In the genomic region with DNA sequence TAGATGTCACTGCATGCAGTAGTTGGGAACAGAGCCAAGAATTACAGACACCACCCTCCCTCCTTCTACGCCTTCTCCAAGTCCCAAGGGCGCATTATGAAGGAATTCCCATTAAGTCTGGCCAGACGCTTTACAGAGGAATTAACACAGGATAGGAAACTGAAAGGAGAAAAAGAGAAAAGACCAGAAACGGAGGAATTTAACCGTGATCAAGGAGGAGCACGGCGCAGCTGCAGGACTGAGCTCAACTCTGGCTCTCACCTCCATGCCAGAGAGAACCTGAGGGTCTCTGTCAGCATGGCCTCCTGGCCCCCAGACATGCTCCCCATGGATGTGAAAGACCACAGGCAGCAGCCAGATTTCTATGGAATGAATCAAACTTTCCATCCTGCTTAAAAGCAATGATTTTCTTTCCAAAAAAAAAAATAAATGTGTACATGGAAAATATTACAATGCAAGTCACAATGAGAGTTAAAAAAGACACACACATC, we compare ENCODE assay signal across 8 cellular contexts. TPM values are rescaled to one million over a fixed set of nuclear protein-coding genes. Genes with fewer than 3 reads are reported as not detected.
DNase-seq lines count a peak whose midpoint lies in the region; ATAC-seq, FAIRE-seq and TF ChIP-seq lines count a peak whose summit lies in the region.

No MANE protein-coding gene starts in this region.

- H2AFZ ChIP-seq in mammary epithelial cell (ENCODE audit: low read depth, low read length) (no peak overlapping the region), astrocyte (ENCODE audit: low read depth, low read length) (peak overlapping the region; percentile 6)

- H3K36me3 ChIP-seq in mammary epithelial cell (ENCODE audit: insufficient read depth, low read length) = no peaks in the 10 kb centered on the region
- no peaks in the 10 kb centered on the region for H3K36me3 ChIP-seq in astrocyte (ENCODE audit: insufficient read depth, low read length)
- H3K36me3 ChIP-seq in left lung = no peaks in the 10 kb centered on the region
- no peaks in the 10 kb centered on the region for H3K36me3 ChIP-seq in thyroid gland

- no TSS peak for BruUV-seq in mammary epithelial cell (replicated peaks; lab: Mats Ljungman, UMichigan)

- TF ChIP-seq CTCF in mammary epithelial cell (conservative IDR thresholded peaks at IDR 0.05 in 1 of 2, IDR thresholded peaks at IDR 0.05 in 1 of 2; ENCODE audit: extremely low read depth in 1 of 2, insufficient read depth in 1 of 2, low read depth in 1 of 2, low read length in 2 of 2) (no peak), astrocyte (IDR thresholded peaks at IDR 0.05; ENCODE audit: insufficient read depth, low read depth, low read length) (no peak), left lung (IDR thresholded peaks at IDR 0.05) (no peak), thyroid gland (IDR thresholded peaks at IDR 0.05) (no peak)

- no peak for TF ChIP-seq POLR2A in thyroid gland (IDR thresholded peaks at IDR 0.05)

- WGBS in mammary epithelial cell (ENCODE audit: low coverage, missing lambda C conversion rate) = 8% methylated on average over 7 of the region's 7 CpGs
- WGBS in thyroid gland, 2 donors = 60 to 65% methylated on average over 7 of the region's 7 CpGs

- H3K79me2 ChIP-seq in mammary epithelial cell (ENCODE audit: insufficient read depth, low read length) (no peaks in the 10 kb centered on the region), astrocyte (ENCODE audit: insufficient read depth, low read length) (peaks cover 82% of the 10 kb centered on the region)

- H3K27ac Mint-ChIP-seq in astrocyte (ENCODE audit: unreplicated experiment) = peak overlapping the region; percentile 96

- peaks cover 3% of the 10 kb centered on the region for H3K36me3 Mint-ChIP-seq in astrocyte (ENCODE audit: low read depth, unreplicated experiment)

- ATAC-seq in left lung (peak; percentile 35), HG03469 (IDR thresholded peaks at IDR 0.05; ENCODE audit: unreplicated experiment) (no peak), HG02763 (IDR thresholded peaks at IDR 0.05; ENCODE audit: unreplicated experiment) (no peak)

- H4K20me1 ChIP-seq in mammary epithelial cell (ENCODE audit: insufficient read depth, low read length) = no peaks in the 10 kb centered on the region
- no peaks in the 10 kb centered on the region for H4K20me1 ChIP-seq in astrocyte (ENCODE audit: insufficient read depth, low read length)

- FAIRE-seq in astrocyte (lab: Jason Lieb, UNC) = peak; percentile 88

- no peaks in the 10 kb centered on the region for H3K4me1 ChIP-seq in mammary epithelial cell (ENCODE audit: insufficient read depth, low read length)
- H3K4me1 ChIP-seq in astrocyte (ENCODE audit: insufficient read depth, low read length) = peaks cover 26% of the 10 kb centered on the region
- H3K4me1 ChIP-seq in left lung = peaks cover 25 to 50% of the 10 kb centered on the region in 2 donors
- peaks cover 0 to 12% of the 10 kb centered on the region in 2 donors for H3K4me1 ChIP-seq in thyroid gland

- H3K9ac ChIP-seq in mammary epithelial cell (ENCODE audit: insufficient read depth, low read length) = no peak overlapping the region
- peak overlapping the region; percentile 90 for H3K9ac ChIP-seq in astrocyte (ENCODE audit: low read length)

- H3K27ac ChIP-seq in mammary epithelial cell (ENCODE audit: insufficient read depth, low read depth, low read length) (no peak overlapping the region), astrocyte (ENCODE audit: low read depth, low read length) (peak overlapping the region; percentile 98), left lung (peak overlapping the region; percentile 82 to 92), thyroid gland (peak overlapping the region in 2 of 3 donors; percentile 74 to 78)

- H3K9me3 Mint-ChIP-seq in astrocyte (ENCODE audit: unreplicated experiment) = no peaks in the 10 kb centered on the region

- peak overlapping the region; percentile 82 for H3K4me3 Mint-ChIP-seq in astrocyte (ENCODE audit: unreplicated experiment)

- DNase-seq in T47D (ENCODE audit: low read depth in 1 of 2, low spot score in 1 of 2) (peak; percentile 40 to 81), mammary epithelial cell (no peak), astrocyte (ENCODE audit: low read depth) (peak; percentile 88), left lung (no peak), thyroid gland (no peak), NCI-H2081 (lab: John Stamatoyannopoulos, UW) (no peak)

- intact Hi-C loops in mammary epithelial cell (cut with micrococcal nuclease) = no loop called here
- intact Hi-C loops in left lung (cut with DNase I) = no loop called here
- intact Hi-C loops in thyroid gland (cut with DNase I) = no loop called here

- dilution Hi-C loops in mammary epithelial cell (cut with HindIII; ENCODE audit: low sequenced_read_pairs) = no loop called here

- no peaks in the 10 kb centered on the region for H3K27me3 Mint-ChIP-seq in astrocyte (ENCODE audit: low read depth, unreplicated experiment)

- H3K4me2 ChIP-seq in mammary epithelial cell (ENCODE audit: insufficient read depth, low read depth, low read length) = no peak overlapping the region
- peak overlapping the region; percentile 88 for H3K4me2 ChIP-seq in astrocyte (ENCODE audit: low read length)

- H3K9me3 ChIP-seq in mammary epithelial cell (replicated peaks; ENCODE audit: insufficient read depth, low read length) (peaks cover 26% of the 10 kb centered on the region), astrocyte (ENCODE audit: insufficient read depth, low read depth, low read length) (no peaks in the 10 kb centered on the region), left lung (no peaks in the 10 kb centered on the region), thyroid gland (no peaks in the 10 kb centered on the region)

- no peak overlapping the region for H3K4me3 ChIP-seq in mammary epithelial cell (replicated peaks in 1 of 3; ENCODE audit: insufficient read depth in 1 of 3, low read depth in 2 of 3, low read length in 3 of 3)
- H3K4me3 ChIP-seq in astrocyte (ENCODE audit: insufficient read depth, low read depth, low read length) = peak overlapping the region; percentile 56
- H3K4me3 ChIP-seq in left lung = no peak overlapping the region
- no peak overlapping the region for H3K4me3 ChIP-seq in thyroid gland (replicated peaks in 1 of 3)

- peaks cover 53% of the 10 kb centered on the region for H3K4me1 Mint-ChIP-seq in astrocyte (ENCODE audit: low read depth, unreplicated experiment)

- no peaks in the 10 kb centered on the region for H3K27me3 ChIP-seq in mammary epithelial cell (ENCODE audit: insufficient read depth, low read length)
- no peaks in the 10 kb centered on the region for H3K27me3 ChIP-seq in astrocyte (ENCODE audit: insufficient read depth, low read length)
- H3K27me3 ChIP-seq in left lung = peaks cover 0 to 8% of the 10 kb centered on the region in 2 donors
- no peaks in the 10 kb centered on the region for H3K27me3 ChIP-seq in thyroid gland

- CTCF ChIA-PET in mammary epithelial cell (lab: Charles Lee; ENCODE audit: low non-redundant PET) = no interaction called here

- in situ Hi-C loops in T47D (cut with HindIII; ENCODE audit: low pct_unique_long_range_greater_than_20kb, low sequenced_read_pairs) = no loop called here
- in situ Hi-C loops in mammary epithelial cell (cut with MboI; ENCODE audit: low sequenced_read_pairs in 2 of 2) = no loop called here

RNA-seq across cellular contexts. Expression of gene ATP10A, which starts 13.7 kb away (rescaled TPM):
- total RNA-seq in mammary epithelial cell (1 to 10 TPM in 1 of 2 donors, not detected in 1; 6.5 TPM), astrocyte (21.1 and 36.6 TPM in 2 replicates), left lung (10 to 100 TPM; 25.4 to 46.1 TPM), thyroid gland (1 to 10 TPM; 2.7 to 7.0 (median 3.4) TPM)
- polyA plus RNA-seq in mammary epithelial cell = not detected
- polyA minus RNA-seq in mammary epithelial cell = not detected

Comparison
In these comparisons a context has a peak if more than half of its experiments do, and no peak if none do; other contexts are left out.
1. DNase-seq: peak in T47D (2 of 2) and astrocyte (single experiment); none in mammary epithelial cell (single experiment), left lung (0 of 2), thyroid gland (0 of 2) and NCI-H2081 (0 of 2).